Comparison of ENCODE assay signal across 17 cellular contexts in the genomic region with DNA sequence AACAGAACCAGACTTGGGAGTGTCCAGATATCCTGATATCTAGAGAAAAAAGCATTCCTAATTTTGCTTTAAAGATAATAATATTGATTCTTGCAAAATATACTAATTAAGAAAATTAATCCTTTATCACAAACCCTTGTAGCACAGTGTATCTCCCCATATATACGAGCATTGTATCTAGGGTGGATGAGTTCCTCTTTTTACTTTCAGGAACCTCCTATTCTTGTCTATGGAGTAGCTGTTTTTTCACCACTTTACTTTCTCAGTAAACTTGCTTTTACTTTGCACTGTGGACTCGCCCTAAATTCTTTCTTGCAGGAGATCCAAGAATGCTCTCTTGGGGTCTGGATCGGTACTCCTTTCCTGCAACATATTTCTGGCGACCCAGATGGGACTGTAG.
DNase-seq lines count a peak whose midpoint lies in the region; ATAC-seq and FAIRE-seq lines count a peak whose summit lies in the region.
"Had no signal": no experiment of that assay in that cellular context is flagged by ENCODE, and none has a peak within 500 bp of the region (broad histone marks: within the 10 kb centered on the region; RNA-seq: fewer than 3 reads in every experiment).

No MANE protein-coding gene starts in this region.

- no peak for DNase-seq in effector memory CD4-positive, alpha-beta T cell
- DNase-seq in stimulated activated CD4-positive, alpha-beta T cell treated with anti-CD3 and anti-CD28 coated beads, Interleukin-4, amount 100 ng/mL, for 4 hours: no peak
- no peak for DNase-seq in DMS79 treated with DMSO at 0.1 percent for 48 hours (lab: John Stamatoyannopoulos, UW)
- no peak for DNase-seq in frontal cortex (ENCODE audit: low spot score in 2 of 2)
- DNase-seq: CD8-positive, alpha-beta memory T cell; glutamatergic neuron; NCI-H187 treated with DMSO at 0.1 percent for 48 hours; NCI-H524 treated with DMSO at 0.1 percent for 48 hours; RPMI8226 had no signal

- H3K4me3 ChIP-seq in effector memory CD4-positive, alpha-beta T cell (ENCODE audit: insufficient read depth, low read depth, low read length, poor library complexity, severe bottlenecking): no peak overlapping the region
- H3K4me3 ChIP-seq: A549 had no signal

- no peaks in the 10 kb centered on the region for H3K27me3 ChIP-seq in effector memory CD4-positive, alpha-beta T cell (replicated peaks; ENCODE audit: control insufficient read depth, insufficient read depth, low read length, poor library complexity, severe bottlenecking)

- no peaks in the 10 kb centered on the region for H3K36me3 ChIP-seq in effector memory CD4-positive, alpha-beta T cell (ENCODE audit: control insufficient read depth, insufficient read depth, low read length)

- no peak overlapping the region for H3K27ac ChIP-seq in effector memory CD4-positive, alpha-beta T cell (ENCODE audit: insufficient read depth, low read length, poor library complexity, severe bottlenecking)
- H3K27ac ChIP-seq: A549, HL-60 had no signal

- ATAC-seq in GM18499 (IDR thresholded peaks at IDR 0.05; ENCODE audit: insufficient read depth, unreplicated experiment) (peak; percentile 82), GM19395 (IDR thresholded peaks at IDR 0.05; ENCODE audit: unreplicated experiment) (peak; percentile 90), HG02798 (IDR thresholded peaks at IDR 0.05; ENCODE audit: poor library complexity, unreplicated experiment) (peak; percentile 79), HG03460 (IDR thresholded peaks at IDR 0.05; ENCODE audit: unreplicated experiment) (peak; percentile 62)
- ATAC-seq: A549 had no signal

- FAIRE-seq in frontal cortex (lab: Jason Lieb, UNC): no peak
- FAIRE-seq: H54, keratinocyte had no signal

- H3K4me1 ChIP-seq in effector memory CD4-positive, alpha-beta T cell (ENCODE audit: control insufficient read depth, insufficient read depth, low read length, poor library complexity, severe bottlenecking): no peaks in the 10 kb centered on the region
- H3K4me1 ChIP-seq: A549 had no signal

- no peaks in the 10 kb centered on the region for H3K9me3 ChIP-seq in effector memory CD4-positive, alpha-beta T cell (ENCODE audit: control insufficient read depth, low read length)
- H3K9me3 ChIP-seq: A549 had no signal
